9 cellular contexts compared by ENCODE assay signal in the genomic region with DNA sequence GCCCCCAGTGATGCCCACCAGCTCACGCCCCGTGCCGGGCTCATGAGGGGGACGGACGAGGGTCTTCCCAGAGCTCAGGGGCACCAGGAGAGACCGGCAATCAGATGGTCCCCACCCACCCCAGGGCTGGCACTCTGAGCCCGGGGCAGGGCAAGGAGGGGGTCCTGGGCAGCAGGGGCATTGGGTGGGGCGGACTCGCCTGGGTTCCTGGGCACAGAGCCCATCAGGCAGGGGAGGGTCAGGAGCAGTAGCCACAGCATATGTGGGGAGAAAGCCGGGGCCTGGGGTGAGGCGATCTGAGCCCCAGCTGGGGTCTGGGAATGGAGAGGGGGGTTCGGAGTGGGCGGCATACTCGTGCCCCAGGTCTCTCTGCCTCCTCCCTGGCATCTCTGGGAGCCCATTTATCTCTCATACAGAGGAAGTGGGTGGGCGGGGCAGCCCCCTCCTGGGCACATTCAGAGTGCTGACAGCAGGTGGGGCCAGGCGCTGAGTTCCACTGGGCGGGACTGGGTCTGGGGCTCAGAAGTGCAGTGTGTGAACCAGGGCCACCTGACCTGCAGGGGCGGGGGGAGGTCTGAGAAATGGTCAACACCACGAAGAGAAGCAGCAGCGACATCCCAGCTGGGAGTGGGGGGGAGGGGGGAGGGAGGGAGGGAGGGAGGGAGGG.
DNase-seq lines count a peak whose midpoint lies in the region; ATAC-seq and TF ChIP-seq lines count a peak whose summit lies in the region.
"Had no signal": no experiment of that assay in that cellular context is flagged by ENCODE, and none has a peak within 500 bp of the region (broad histone marks: within the 10 kb centered on the region; RNA-seq: fewer than 3 reads in every experiment).

No MANE protein-coding gene starts in this region.

- TF ChIP-seq CTCF in GM13976 (IDR thresholded peaks at IDR 0.05; ENCODE audit: borderline replicate concordance, control extremely low read depth, extremely low read depth, insufficient read depth, missing control alignments) = no peak

- in situ Hi-C loops in GM13976 (cut with MboI; ENCODE audit: low sequenced_read_pairs, unreplicated experiment) = no loop called here

- peak; percentile 25 for DNase-seq in NCI-H2196 (lab: John Stamatoyannopoulos, UW; ENCODE audit: unreplicated experiment)
- DNase-seq in NCI-H2196 treated with DMSO at 0.1 percent for 48 hours (lab: John Stamatoyannopoulos, UW; ENCODE audit: unreplicated experiment) = no peak
- DNase-seq in NCI-H2081 (lab: John Stamatoyannopoulos, UW) = peak; percentile 27 to 59
- peak; percentile 74 for DNase-seq in islet precursor cell
- DNase-seq in GM13976 (ENCODE audit: low spot score) = no peak
- DNase-seq: activated CD8-positive, alpha-beta memory T cell treated with anti-CD3 and anti-CD28 coated beads, Interleukin-2, amount 50 U/mL, for 4 hours; MM.1S; T1000 had no signal

- ATAC-seq in HG03342 (IDR thresholded peaks at IDR 0.05; ENCODE audit: unreplicated experiment) = no peak

Comparison
In these comparisons a context has a peak if more than half of its experiments do, and no peak if none do; other contexts are left out.
1. DNase-seq: peak in NCI-H2196 (single experiment), NCI-H2081 (2 of 2) and islet precursor cell (single experiment); none in NCI-H2196 treated with DMSO at 0.1 percent for 48 hours (single experiment) and GM13976 (single experiment).